In the genomic region with DNA sequence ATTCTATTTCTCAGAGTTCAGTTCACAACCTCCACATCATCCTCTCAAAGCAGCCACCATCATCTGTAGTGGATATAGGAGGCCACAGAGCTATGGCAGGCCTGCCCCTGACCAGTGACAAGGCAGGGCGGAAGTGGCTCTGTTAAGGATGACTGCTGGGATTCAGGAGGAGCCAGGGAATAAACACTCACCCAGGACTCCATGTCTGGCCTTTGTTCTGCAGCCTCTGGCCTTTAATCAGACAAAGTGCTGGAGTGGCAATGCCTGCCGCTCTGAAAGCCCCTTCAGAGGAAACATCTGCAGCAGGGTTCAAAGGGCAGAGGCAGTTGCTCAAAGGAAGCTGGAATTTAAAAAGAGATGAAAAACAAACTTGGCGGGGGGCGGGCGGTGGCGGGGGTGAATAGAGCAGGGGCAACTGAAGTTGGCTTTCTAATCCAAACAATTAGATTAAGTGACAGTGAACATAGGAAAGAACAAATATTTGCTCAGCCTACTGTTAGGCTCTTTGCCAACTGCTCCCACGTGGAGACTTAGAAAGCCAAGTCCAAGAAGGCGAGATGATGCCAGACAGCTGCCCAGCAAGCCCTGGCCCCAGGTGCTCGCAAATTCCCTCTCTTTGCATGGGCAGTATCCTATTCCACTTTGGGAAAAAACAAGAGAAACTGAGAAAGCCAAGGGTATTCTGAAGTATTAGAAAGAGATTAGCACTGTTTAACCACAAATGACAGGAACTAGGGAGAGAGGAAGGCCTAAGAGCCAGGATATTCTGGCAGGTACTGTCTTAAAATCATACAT, we compare ENCODE assay signal across 8 cellular contexts. TPM values are rescaled to one million over a fixed set of nuclear protein-coding genes. Genes with fewer than 3 reads are reported as not detected.
DNase-seq lines count a peak whose midpoint lies in the region; ATAC-seq, FAIRE-seq and TF ChIP-seq lines count a peak whose summit lies in the region.

No MANE protein-coding gene starts in this region.

- H3K36me3 ChIP-seq in ACC112 (ENCODE audit: insufficient read depth, low read length) (no peaks in the 10 kb centered on the region), KOPT-K1 (ENCODE audit: insufficient read depth, low read length) (no peaks in the 10 kb centered on the region), HepG2 (replicated peaks in 1 of 2; ENCODE audit: control insufficient read depth in 1 of 2, insufficient read depth in 2 of 2, low read length in 2 of 2) (no peaks in the 10 kb centered on the region)

- WGBS in HepG2 (ENCODE audit: low lambda C conversion rate), result 0% methylated on average over 9 of the region's 9 CpGs

- peak; percentile 98 for FAIRE-seq in HepG2 (lab: Jason Lieb, UNC)

- CTCF ChIA-PET in HepG2 (lab: Yijun Ruan, JAX; ENCODE audit: low intra/inter-chr PET ratio, low total read pairs), result no interaction called here

- peak overlapping the region; percentile 62 for H3K9ac ChIP-seq in HepG2 (ENCODE audit: insufficient read depth, low read depth, low read length)

- no TSS peak for BruUV-seq in HepG2 (replicated peaks; lab: Mats Ljungman, UMichigan)

- TF ChIP-seq CTCF in VCaP (conservative IDR thresholded peaks at IDR 0.05) (no peak), HepG2 (CRISPR knock-in tag; IDR thresholded peaks at IDR 0.05) (no peak)

- no peaks in the 10 kb centered on the region for H3K9me3 ChIP-seq in KOPT-K1 (ENCODE audit: insufficient read depth, low read length, poor library complexity, severe bottlenecking)
- no peaks in the 10 kb centered on the region for H3K9me3 ChIP-seq in HepG2 (ENCODE audit: low read length)

- no peak for TF ChIP-seq POLR2A in HepG2 (IDR thresholded peaks at IDR 0.05; ENCODE audit: insufficient read depth in 1 of 2, low read depth in 2 of 2, low read length in 2 of 2)

- POLR2A ChIA-PET in HepG2 (lab: Yijun Ruan, JAX), result interaction anchor here (1.0 to 2.6 kb wide), 3 partner anchors 21 to 37 kb away, joined by 3 to 23 read pairs (median 4); partner anchors contain the start of gene DKC1

- H3K4me3 ChIP-seq in ACC112 (ENCODE audit: low read depth, low read length) (no peak overlapping the region), HepG2 (replicated peaks in 1 of 3; ENCODE audit: insufficient read depth in 1 of 3, low read depth in 2 of 3, low read length in 3 of 3) (peak overlapping the region in 1 of 3 experiments; percentile 43; a peak in 1 of 6 replicates)

- H3K27me3 ChIP-seq in ACC112 (ENCODE audit: insufficient read depth, low read length) (no peaks in the 10 kb centered on the region), HepG2 (ENCODE audit: control insufficient read depth in 1 of 2, insufficient read depth in 2 of 2, low read length in 2 of 2) (no peaks in the 10 kb centered on the region)

- intact Hi-C loops in HepG2 (cut with micrococcal nuclease; ENCODE audit: unreplicated experiment), result loop anchor here (1.0 kb wide), 1 partner anchor 37 kb away; the partner anchor contains the start of gene DKC1

- H4K20me1 ChIP-seq in HepG2 (ENCODE audit: insufficient read depth, low read length), result no peaks in the 10 kb centered on the region; the same call in 1 of the 2 replicates

- TF ChIP-seq RAD21 in HepG2 (CRISPR knock-in tag; IDR thresholded peaks at IDR 0.05), result no peak

- peak; percentile 90 for DNase-seq in HepG2 (ENCODE audit: low spot score)
- DNase-seq in SK-N-DZ (ENCODE audit: low spot score), result no peak
- DNase-seq in activated CD4-positive, CD25-positive, alpha-beta regulatory T cell (lab: John Stamatoyannopoulos, UW), result no peak

- H3K79me2 ChIP-seq in ACC112 (ENCODE audit: control insufficient read depth, insufficient read depth, low read length, unreplicated experiment) (peaks cover 12% of the 10 kb centered on the region), HepG2 (ENCODE audit: insufficient read depth, low read length) (no peaks in the 10 kb centered on the region)

- TF ChIP-seq EP300 in HepG2 (IDR thresholded peaks at IDR 0.05; ENCODE audit: low read depth in 2 of 2, low read length in 2 of 2) (peak in 1 of 2 experiments; percentile 77; a peak in 2 of 4 replicates), HepG2 (CRISPR knock-in tag; IDR thresholded peaks at IDR 0.05; ENCODE audit: borderline replicate concordance) (peak; percentile 31; the same call in 1 of the 2 replicates)

- H3K4me1 ChIP-seq in ACC112 (ENCODE audit: control insufficient read depth, insufficient read depth, low read length, unreplicated experiment), result peaks cover 49% of the 10 kb centered on the region
- H3K4me1 ChIP-seq in HepG2 (ENCODE audit: insufficient read depth, low read length), result peaks cover 87% of the 10 kb centered on the region

- ATAC-seq in HepG2 (peak; percentile 94), GM21825 (IDR thresholded peaks at IDR 0.05; ENCODE audit: unreplicated experiment) (no peak), GM21619 (IDR thresholded peaks at IDR 0.05; ENCODE audit: unreplicated experiment) (no peak)

- peak overlapping the region; percentile 70 for H3K4me2 ChIP-seq in HepG2 (ENCODE audit: low read depth, low read length)

- in situ Hi-C loops in HepG2 (cut with HindIII; ENCODE audit: extremely low pct_ligation_motif_present, low pct_unique_long_range_greater_than_20kb), result no loop called here

- peak overlapping the region; percentile 94 for H3K27ac ChIP-seq in ACC112 (ENCODE audit: low read depth, low read length)
- peak overlapping the region; percentile 96 for H3K27ac ChIP-seq in KOPT-K1 (ENCODE audit: low read depth, low read length, poor library complexity, severe bottlenecking)
- H3K27ac ChIP-seq in VCaP, result peak overlapping the region; percentile 86
- H3K27ac ChIP-seq in HepG2 (ENCODE audit: extremely low read length, insufficient read depth, low read length), result peak overlapping the region; percentile 74

- H2AFZ ChIP-seq in ACC112 (ENCODE audit: low read length, unreplicated experiment) (no peak overlapping the region), HepG2 (ENCODE audit: low read length) (no peak overlapping the region)

RNA-seq across cellular contexts. Expression of gene MPP1, which starts 5.5 kb away (rescaled TPM):
- total RNA-seq in HepG2 (2016; rRNA removed; fragmentation: Illumina TruSeq; extraction: Trizol), result 8.1 and 9.4 TPM in 2 replicates
- total RNA-seq in HepG2 (2016; cell fraction: cytosol; rRNA removed; fragmentation: Illumina TruSeq; extraction: Trizol; ENCODE audit: low read depth), result 4.6 and 5.9 TPM in 2 replicates
- 8.7 and 9.1 TPM in 2 replicates for total RNA-seq in HepG2 (2016; cell fraction: insoluble cytoplasmic fraction; rRNA removed; fragmentation: Illumina TruSeq; extraction: Trizol)
- 5.0 and 5.5 TPM in 2 replicates for total RNA-seq in HepG2 (2016; cell fraction: membrane; rRNA removed; fragmentation: Illumina TruSeq; extraction: Trizol)
- total RNA-seq in HepG2 (2016; cell fraction: nucleus; rRNA removed; fragmentation: Illumina TruSeq; extraction: Trizol), result 6.6 and 7.1 TPM in 2 replicates
- 7.0 and 7.8 TPM in 2 replicates for polyA plus RNA-seq in HepG2 (2011; rRNA removed)
- polyA plus RNA-seq in HepG2 (2011; cell fraction: cytosol; rRNA removed), result 6.1 and 6.4 TPM in 2 replicates
- 12.9 and 14.5 TPM in 2 replicates for polyA plus RNA-seq in HepG2 (2011; cell fraction: nucleus; rRNA removed)
- polyA plus RNA-seq in HepG2 (2012), result 13.1 and 19.8 TPM in 2 replicates
- 2.6 and 2.9 TPM in 2 replicates for polyA plus RNA-seq in HepG2 (2016; cell fraction: cytosol; fragmentation: Illumina TruSeq; extraction: Trizol; ENCODE audit: low read depth)
- polyA plus RNA-seq in HepG2 (2016; cell fraction: insoluble cytoplasmic fraction; fragmentation: Illumina TruSeq; extraction: Trizol; ENCODE audit: low read depth), result 8.3 and 8.9 TPM in 2 replicates
- 3.6 and 3.7 TPM in 2 replicates for polyA plus RNA-seq in HepG2 (2016; cell fraction: membrane; fragmentation: Illumina TruSeq; extraction: Trizol; ENCODE audit: low read depth)
- 14.1 and 14.8 TPM in 2 replicates for polyA plus RNA-seq in HepG2 (2016; cell fraction: nucleus; fragmentation: Illumina TruSeq; extraction: Trizol; ENCODE audit: insufficient read depth, low read depth)
- polyA minus RNA-seq in HepG2 (2011; rRNA and poly(A)+ RNA removed; ENCODE audit: low replicate concordance), result 5.9 and 9.9 TPM in 2 replicates
- 4.9 and 6.3 TPM in 2 replicates for polyA minus RNA-seq in HepG2 (2011; cell fraction: cytosol; rRNA and poly(A)+ RNA removed)
- 9.2 and 13.4 TPM in 2 replicates for polyA minus RNA-seq in HepG2 (2011; cell fraction: nucleus; rRNA and poly(A)+ RNA removed)
- polyA plus RNA-seq in SK-N-DZ (2014; cell fraction: cytosol; rRNA removed), result 16.3 and 19.3 TPM in 2 replicates
- polyA plus RNA-seq in SK-N-DZ (2014; cell fraction: nucleus; rRNA removed), result 32.4 and 33.4 TPM in 2 replicates

RNA-seq across cellular contexts. Expression of gene SMIM9, which starts 34.7 kb away (rescaled TPM):
- not detected in 2 replicates for total RNA-seq in HepG2 (2016; rRNA removed; fragmentation: Illumina TruSeq; extraction: Trizol)
- not detected in 2 replicates for total RNA-seq in HepG2 (2016; cell fraction: cytosol; rRNA removed; fragmentation: Illumina TruSeq; extraction: Trizol; ENCODE audit: low read depth)
- not detected in 2 replicates for total RNA-seq in HepG2 (2016; cell fraction: insoluble cytoplasmic fraction; rRNA removed; fragmentation: Illumina TruSeq; extraction: Trizol)
- not detected in 2 replicates for total RNA-seq in HepG2 (2016; cell fraction: membrane; rRNA removed; fragmentation: Illumina TruSeq; extraction: Trizol)
- total RNA-seq in HepG2 (2016; cell fraction: nucleus; rRNA removed; fragmentation: Illumina TruSeq; extraction: Trizol), result not detected in 2 replicates
- polyA plus RNA-seq in HepG2 (2011; rRNA removed), result not detected in 2 replicates
- polyA plus RNA-seq in HepG2 (2011; cell fraction: cytosol; rRNA removed), result not detected in 2 replicates
- not detected in 2 replicates for polyA plus RNA-seq in HepG2 (2011; cell fraction: nucleus; rRNA removed)
- not detected in 2 replicates for polyA plus RNA-seq in HepG2 (2012)
- polyA plus RNA-seq in HepG2 (2016; cell fraction: cytosol; fragmentation: Illumina TruSeq; extraction: Trizol; ENCODE audit: low read depth), result not detected in 2 replicates
- polyA plus RNA-seq in HepG2 (2016; cell fraction: insoluble cytoplasmic fraction; fragmentation: Illumina TruSeq; extraction: Trizol; ENCODE audit: low read depth), result not detected in 2 replicates
- polyA plus RNA-seq in HepG2 (2016; cell fraction: membrane; fragmentation: Illumina TruSeq; extraction: Trizol; ENCODE audit: low read depth), result not detected in 2 replicates
- not detected in 2 replicates for polyA plus RNA-seq in HepG2 (2016; cell fraction: nucleus; fragmentation: Illumina TruSeq; extraction: Trizol; ENCODE audit: insufficient read depth, low read depth)
- not detected in 2 replicates for polyA minus RNA-seq in HepG2 (2011; rRNA and poly(A)+ RNA removed; ENCODE audit: low replicate concordance)
- polyA minus RNA-seq in HepG2 (2011; cell fraction: cytosol; rRNA and poly(A)+ RNA removed), result not detected in 2 replicates
- not detected in 2 replicates for polyA minus RNA-seq in HepG2 (2011; cell fraction: nucleus; rRNA and poly(A)+ RNA removed)
- polyA plus RNA-seq in SK-N-DZ (2014; cell fraction: cytosol; rRNA removed), result not detected in 2 replicates
- polyA plus RNA-seq in SK-N-DZ (2014; cell fraction: nucleus; rRNA removed), result not detected in 2 replicates

RNA-seq across cellular contexts. Expression of gene DKC1, which starts 37.1 kb away (rescaled TPM):
- 102 and 150 TPM in 2 replicates for total RNA-seq in HepG2 (2016; rRNA removed; fragmentation: Illumina TruSeq; extraction: Trizol)
- 22.8 and 23.0 TPM in 2 replicates for total RNA-seq in HepG2 (2016; cell fraction: cytosol; rRNA removed; fragmentation: Illumina TruSeq; extraction: Trizol; ENCODE audit: low read depth)
- total RNA-seq in HepG2 (2016; cell fraction: insoluble cytoplasmic fraction; rRNA removed; fragmentation: Illumina TruSeq; extraction: Trizol), result 102 and 151 TPM in 2 replicates
- 30.2 and 37.3 TPM in 2 replicates for total RNA-seq in HepG2 (2016; cell fraction: membrane; rRNA removed; fragmentation: Illumina TruSeq; extraction: Trizol)
- total RNA-seq in HepG2 (2016; cell fraction: nucleus; rRNA removed; fragmentation: Illumina TruSeq; extraction: Trizol), result 62.0 and 64.5 TPM in 2 replicates
- 45.4 and 61.6 TPM in 2 replicates for polyA plus RNA-seq in HepG2 (2011; rRNA removed)
- 42.0 and 60.1 TPM in 2 replicates for polyA plus RNA-seq in HepG2 (2011; cell fraction: cytosol; rRNA removed)
- polyA plus RNA-seq in HepG2 (2011; cell fraction: nucleus; rRNA removed), result 42.2 and 51.5 TPM in 2 replicates
- 78.2 and 80.7 TPM in 2 replicates for polyA plus RNA-seq in HepG2 (2012)
- 10.7 and 11.1 TPM in 2 replicates for polyA plus RNA-seq in HepG2 (2016; cell fraction: cytosol; fragmentation: Illumina TruSeq; extraction: Trizol; ENCODE audit: low read depth)
- polyA plus RNA-seq in HepG2 (2016; cell fraction: insoluble cytoplasmic fraction; fragmentation: Illumina TruSeq; extraction: Trizol; ENCODE audit: low read depth), result 172 and 182 TPM in 2 replicates
- polyA plus RNA-seq in HepG2 (2016; cell fraction: membrane; fragmentation: Illumina TruSeq; extraction: Trizol; ENCODE audit: low read depth), result 20.1 and 22.3 TPM in 2 replicates
- 93.0 and 104 TPM in 2 replicates for polyA plus RNA-seq in HepG2 (2016; cell fraction: nucleus; fragmentation: Illumina TruSeq; extraction: Trizol; ENCODE audit: insufficient read depth, low read depth)
- 31.1 and 142 TPM in 2 replicates for polyA minus RNA-seq in HepG2 (2011; rRNA and poly(A)+ RNA removed; ENCODE audit: low replicate concordance)
- 26.4 and 28.8 TPM in 2 replicates for polyA minus RNA-seq in HepG2 (2011; cell fraction: cytosol; rRNA and poly(A)+ RNA removed)
- polyA minus RNA-seq in HepG2 (2011; cell fraction: nucleus; rRNA and poly(A)+ RNA removed), result 83.4 and 85.1 TPM in 2 replicates
- polyA plus RNA-seq in SK-N-DZ (2014; cell fraction: cytosol; rRNA removed), result 74.1 and 79.4 TPM in 2 replicates
- 120 and 130 TPM in 2 replicates for polyA plus RNA-seq in SK-N-DZ (2014; cell fraction: nucleus; rRNA removed)

RNA-seq across cellular contexts. Expression of gene GAB3, which starts 48.9 kb away (rescaled TPM):
- not detected in 2 replicates for total RNA-seq in HepG2 (2016; rRNA removed; fragmentation: Illumina TruSeq; extraction: Trizol)
- total RNA-seq in HepG2 (2016; cell fraction: cytosol; rRNA removed; fragmentation: Illumina TruSeq; extraction: Trizol; ENCODE audit: low read depth), result not detected in 2 replicates
- total RNA-seq in HepG2 (2016; cell fraction: insoluble cytoplasmic fraction; rRNA removed; fragmentation: Illumina TruSeq; extraction: Trizol), result not detected in 2 replicates
- not detected in 2 replicates for total RNA-seq in HepG2 (2016; cell fraction: membrane; rRNA removed; fragmentation: Illumina TruSeq; extraction: Trizol)
- total RNA-seq in HepG2 (2016; cell fraction: nucleus; rRNA removed; fragmentation: Illumina TruSeq; extraction: Trizol), result not detected in 2 replicates
- polyA plus RNA-seq in HepG2 (2011; rRNA removed), result 0.01 TPM in 1 of 2 replicates, not detected in the other
- polyA plus RNA-seq in HepG2 (2011; cell fraction: cytosol; rRNA removed), result not detected in 2 replicates
- polyA plus RNA-seq in HepG2 (2011; cell fraction: nucleus; rRNA removed), result not detected in 2 replicates
- polyA plus RNA-seq in HepG2 (2012), result not detected in 2 replicates
- polyA plus RNA-seq in HepG2 (2016; cell fraction: cytosol; fragmentation: Illumina TruSeq; extraction: Trizol; ENCODE audit: low read depth), result not detected in 2 replicates
- polyA plus RNA-seq in HepG2 (2016; cell fraction: insoluble cytoplasmic fraction; fragmentation: Illumina TruSeq; extraction: Trizol; ENCODE audit: low read depth), result not detected in 2 replicates
- not detected in 2 replicates for polyA plus RNA-seq in HepG2 (2016; cell fraction: membrane; fragmentation: Illumina TruSeq; extraction: Trizol; ENCODE audit: low read depth)
- not detected in 2 replicates for polyA plus RNA-seq in HepG2 (2016; cell fraction: nucleus; fragmentation: Illumina TruSeq; extraction: Trizol; ENCODE audit: insufficient read depth, low read depth)
- polyA minus RNA-seq in HepG2 (2011; rRNA and poly(A)+ RNA removed; ENCODE audit: low replicate concordance), result 0.21 TPM in 1 of 2 replicates, not detected in the other
- not detected in 2 replicates for polyA minus RNA-seq in HepG2 (2011; cell fraction: cytosol; rRNA and poly(A)+ RNA removed)
- polyA minus RNA-seq in HepG2 (2011; cell fraction: nucleus; rRNA and poly(A)+ RNA removed), result not detected in 2 replicates
- polyA plus RNA-seq in SK-N-DZ (2014; cell fraction: cytosol; rRNA removed), result 0.16 TPM in 1 of 2 replicates, not detected in the other
- polyA plus RNA-seq in SK-N-DZ (2014; cell fraction: nucleus; rRNA removed), result 0.07 and 0.38 TPM in 2 replicates
